In the genomic region with DNA sequence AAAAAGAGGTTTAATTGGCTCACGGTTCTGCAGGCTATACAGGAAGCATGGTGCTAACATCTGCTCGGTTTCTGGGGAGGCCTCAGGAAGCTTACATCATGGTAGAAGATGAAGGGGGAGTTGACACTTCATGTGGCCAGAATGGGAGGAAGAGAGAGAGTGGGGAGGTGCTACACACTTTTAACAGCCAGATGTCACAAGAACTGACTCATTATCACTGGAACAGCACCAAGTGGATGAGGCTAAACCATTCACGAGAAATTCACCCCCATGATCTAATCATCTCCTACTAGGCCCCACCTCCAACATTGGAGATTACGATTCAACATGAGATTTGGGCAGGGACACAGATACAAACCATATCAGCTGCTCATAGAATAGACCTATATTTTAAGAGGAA, we compare ENCODE assay signal across 22 cellular contexts.
A peak's percentile ranks its signal among the peaks of the same experiment; 100 is the strongest.
DNase-seq lines count a peak whose midpoint lies in the region; ATAC-seq and TF ChIP-seq lines count a peak whose summit lies in the region.
"Had no signal": no experiment of that assay in that cellular context is flagged by ENCODE, and none has a peak within 500 bp of the region (broad histone marks: within the 10 kb centered on the region; RNA-seq: fewer than 3 reads in every experiment).

No MANE protein-coding gene starts in this region.

- TF ChIP-seq CTCF in brain microvascular endothelial cell (IDR thresholded peaks at IDR 0.05; ENCODE audit: low read depth, low read length, missing control alignments): no peak

- in situ Hi-C loops in brain microvascular endothelial cell (cut with HindIII; ENCODE audit: low pct_ligation_motif_present, low sequenced_read_pairs): no loop called here

- no peak for ATAC-seq in HG03460 (IDR thresholded peaks at IDR 0.05; ENCODE audit: unreplicated experiment)
- no peak for ATAC-seq in HG03432 (IDR thresholded peaks at IDR 0.05; ENCODE audit: unreplicated experiment)
- ATAC-seq: activated CD8-positive, alpha-beta memory T cell treated with anti-CD3 and anti-CD28 coated beads, Interleukin-2, amount 10 ng/mL, durations not matched to agents 7 days and 5 days had no signal

- no peaks in the 10 kb centered on the region for H3K36me3 ChIP-seq in brain microvascular endothelial cell (replicated peaks)
- H3K36me3 ChIP-seq: adrenal gland, BLaER1, left ventricle myocardium inferior, prostate gland had no signal

- no peak overlapping the region for H3K4me3 ChIP-seq in brain microvascular endothelial cell (ENCODE audit: low read depth, low read length)
- H3K4me3 ChIP-seq: adrenal gland, BLaER1, left ventricle myocardium inferior, prostate gland had no signal

- DNase-seq in SKM-1 treated with dmso at 0.1 percent for 144 hours (lab: John Stamatoyannopoulos, UW; ENCODE audit: unreplicated experiment) (peak; percentile 0), SKM-1 (lab: John Stamatoyannopoulos, UW; ENCODE audit: unreplicated experiment) (no peak), MV-4-11 (lab: John Stamatoyannopoulos, UW) (peak; percentile 54), brain microvascular endothelial cell (peak; percentile 42), iris pigment epithelial cell (ENCODE audit: low read depth) (peak; percentile 53)
- no peak for DNase-seq in stimulated activated CD4-positive, alpha-beta T cell treated with anti-CD3 and anti-CD28 coated beads, Interleukin-4, amount 100 ng/mL, for 24 hours
- DNase-seq: activated B cell treated with CpG ODN at 0.5 μM for 24 hours; activated CD8-positive, alpha-beta memory T cell treated with anti-CD3 and anti-CD28 coated beads, Interleukin-2, amount 10 ng/mL, durations not matched to agents 7 days and 5 days; adrenal gland; caudate nucleus; head of caudate nucleus; HFFc6; left ventricle myocardium inferior; NCI-H1417 treated with DMSO at 0.1 percent for 48 hours; NCI-H748 treated with DMSO at 0.1 percent for 48 hours; small intestine; stimulated activated CD4-positive, alpha-beta T cell treated with anti-CD3 and anti-CD28 coated beads, Interleukin-4, amount 100 ng/mL, for 1 hour had no signal

- no peaks in the 10 kb centered on the region for H3K27me3 ChIP-seq in brain microvascular endothelial cell (replicated peaks)
- H3K27me3 ChIP-seq: adrenal gland had no signal

- no peak overlapping the region for H3K27ac ChIP-seq in brain microvascular endothelial cell
- H3K27ac ChIP-seq: adrenal gland, BLaER1, HL-60, left ventricle myocardium inferior, prostate gland had no signal

Comparison
In these comparisons a context has a peak if more than half of its experiments do, and no peak if none do; other contexts are left out.
1. DNase-seq: peak in SKM-1 treated with dmso at 0.1 percent for 144 hours (single experiment), MV-4-11 (single experiment), brain microvascular endothelial cell (single experiment) and iris pigment epithelial cell (single experiment); none in SKM-1 (single experiment) and stimulated activated CD4-positive, alpha-beta T cell treated with anti-CD3 and anti-CD28 coated beads, Interleukin-4, amount 100 ng/mL, for 24 hours (single experiment).